Comparison of ENCODE assay signal across 10 cellular contexts in the genomic region with DNA sequence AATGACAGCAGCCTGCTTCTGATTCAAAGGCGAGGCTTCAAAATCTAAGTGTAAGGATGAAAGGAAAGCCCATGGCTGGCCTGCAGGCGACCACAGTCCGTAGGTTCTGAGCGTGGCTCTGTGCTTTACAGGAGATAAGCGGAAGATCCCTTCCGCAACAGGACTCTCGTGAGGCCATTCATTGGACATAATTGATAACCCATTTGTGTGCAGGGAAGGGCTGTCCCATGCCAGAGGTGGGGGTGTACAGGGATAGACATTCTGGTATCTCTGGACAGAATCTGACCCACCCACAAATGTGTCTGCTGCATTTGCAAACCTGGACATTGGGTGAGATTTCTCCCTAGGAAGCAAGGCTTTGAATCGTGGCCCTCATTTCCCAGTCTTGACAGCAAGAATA.
"Had no signal": no experiment of that assay in that cellular context is flagged by ENCODE, and none has a peak within 500 bp of the region (broad histone marks: within the 10 kb centered on the region; RNA-seq: fewer than 3 reads in every experiment).

No MANE protein-coding gene starts in this region.

- H3K27ac Mint-ChIP-seq: activated naive CD4-positive, alpha-beta T cell treated with anti-CD3 and anti-CD28 coated beads, Interleukin-2, amount 10 ng/mL, durations not matched to agents 7 days and 5 days; activated T-cell treated with anti-CD3 and anti-CD28 coated beads, Interleukin-2, amount 50 U/mL, for 24 hours; T-helper 2 cell treated with Interferon-gamma antibody and Interleukin-4, amounts not matched to agents 5 μg/mL and 100 μg/mL, for 36 hours had no signal

- H2AFZ ChIP-seq: hepatocyte had no signal

- H3K4me3 ChIP-seq: ascending aorta, breast epithelium, hepatocyte, tibial artery had no signal

- H3K9me3 Mint-ChIP-seq: activated naive CD4-positive, alpha-beta T cell treated with anti-CD3 and anti-CD28 coated beads, Interleukin-2, amount 10 ng/mL, durations not matched to agents 7 days and 5 days; activated T-cell treated with anti-CD3 and anti-CD28 coated beads, Interleukin-2, amount 50 U/mL, for 24 hours; T-helper 2 cell treated with Interferon-gamma antibody and Interleukin-4, amounts not matched to agents 5 μg/mL and 100 μg/mL, for 36 hours had no signal

- H3K36me3 Mint-ChIP-seq: activated naive CD4-positive, alpha-beta T cell treated with anti-CD3 and anti-CD28 coated beads, Interleukin-2, amount 10 ng/mL, durations not matched to agents 7 days and 5 days had no signal

- H3K9me3 ChIP-seq: ascending aorta, breast epithelium, tibial artery had no signal

- H3K4me2 ChIP-seq: hepatocyte had no signal

- H3K27ac ChIP-seq: ascending aorta, hepatocyte, tibial artery had no signal

- H3K4me3 Mint-ChIP-seq: activated naive CD4-positive, alpha-beta T cell treated with anti-CD3 and anti-CD28 coated beads, Interleukin-2, amount 10 ng/mL, durations not matched to agents 7 days and 5 days; activated T-cell treated with anti-CD3 and anti-CD28 coated beads, Interleukin-2, amount 50 U/mL, for 24 hours; T-helper 2 cell treated with Interferon-gamma antibody and Interleukin-4, amounts not matched to agents 5 μg/mL and 100 μg/mL, for 36 hours had no signal

- DNase-seq: activated CD4-positive, alpha-beta T cell treated with anti-CD3 and anti-CD28 coated beads, Interleukin-2, amount 50 U/mL, for 1 hour; activated CD4-positive, CD25-positive, alpha-beta regulatory T cell; activated naive CD4-positive, alpha-beta T cell treated with anti-CD3 and anti-CD28 coated beads, Interleukin-2, amount 10 ng/mL, durations not matched to agents 7 days and 5 days; activated T-cell treated with anti-CD3 and anti-CD28 coated beads, Interleukin-2, amount 50 U/mL, for 24 hours; stimulated activated CD4-positive, alpha-beta T cell treated with anti-CD3 and anti-CD28 coated beads, Interleukin-1b, Interleukin-23, amount 100 ng/mL, for 48 hours; tibial artery had no signal

- H3K36me3 ChIP-seq: ascending aorta, breast epithelium, tibial artery had no signal

- H3K27me3 ChIP-seq: ascending aorta, breast epithelium, hepatocyte had no signal
